23 cellular contexts compared by ENCODE assay signal in genomic region chr3:61687663-61688306, GRCh38.
A peak's percentile ranks its signal among the peaks of the same experiment; 100 is the strongest.
DNase-seq lines count a peak whose midpoint lies in the region; ATAC-seq, FAIRE-seq and TF ChIP-seq lines count a peak whose summit lies in the region.
"Had no signal": no experiment of that assay in that cellular context is flagged by ENCODE, and none has a peak within 500 bp of the region (broad histone marks: within the 10 kb centered on the region; RNA-seq: fewer than 3 reads in every experiment).

No MANE protein-coding gene starts in this region.

- no peak for FAIRE-seq in HepG2 (lab: Jason Lieb, UNC)

- H3K36me3 ChIP-seq in right lobe of liver (no peaks in the 10 kb centered on the region), HepG2 (replicated peaks in 1 of 2; ENCODE audit: control insufficient read depth in 1 of 2, insufficient read depth in 2 of 2, low read length in 2 of 2) (peaks cover 0 to 4% of the 10 kb centered on the region in 2 experiments; a peak in 3 of 5 replicates), left ventricle myocardium inferior (no peaks in the 10 kb centered on the region), neural cell (ENCODE audit: insufficient read depth, low read length) (no peaks in the 10 kb centered on the region)

- DNase-seq in right lobe of liver, result no peak
- no peak for DNase-seq in HepG2 (ENCODE audit: low spot score)
- no peak for DNase-seq in left ventricle myocardium inferior
- DNase-seq in NCI-H1092 treated with DMSO at 0.1 percent for 48 hours (lab: John Stamatoyannopoulos, UW), result no peak
- no peak for DNase-seq in NCI-H2227 treated with DMSO at 0.1 percent for 48 hours (lab: John Stamatoyannopoulos, UW)
- no peak for DNase-seq in DMS114 treated with DMSO at 0.1 percent for 48 hours (lab: John Stamatoyannopoulos, UW; ENCODE audit: unreplicated experiment)
- DNase-seq in NCI-H128 (lab: John Stamatoyannopoulos, UW; ENCODE audit: unreplicated experiment), result no peak
- DNase-seq: activated CD4-positive, alpha-beta T cell treated with anti-CD3 and anti-CD28 coated beads, Interleukin-2, amount 50 U/mL, for 1 hour; activated CD8-positive, alpha-beta memory T cell treated with anti-CD3 and anti-CD28 coated beads, Interleukin-2, amount 50 U/mL, for 48 hours; activated naive CD8-positive, alpha-beta T cell treated with anti-CD3 and anti-CD28 coated beads for 36 hours; CD8-positive, alpha-beta memory T cell; DMS53; foreskin fibroblast; GF-D8; HFFc6; naive thymus-derived CD4-positive, alpha-beta T cell; NCI-H1092; NCI-H2081; stimulated activated CD4-positive, alpha-beta T cell treated with anti-CD3 and anti-CD28 coated beads, Interleukin-2, amount 100 ng/mL, for 24 hours had no signal

- H3K27me3 ChIP-seq in right lobe of liver (no peaks in the 10 kb centered on the region), HepG2 (ENCODE audit: control insufficient read depth in 1 of 2, insufficient read depth in 2 of 2, low read length in 2 of 2) (no peaks in the 10 kb centered on the region), left ventricle myocardium inferior (ENCODE audit: low read depth) (no peaks in the 10 kb centered on the region), neural cell (ENCODE audit: insufficient read depth, low read depth, low read length) (no peaks in the 10 kb centered on the region)

- POLR2A ChIA-PET in HepG2 (lab: Yijun Ruan, JAX), result no interaction called here

- peaks cover 2% of the 10 kb centered on the region for H3F3A ChIP-seq in neural cell (ENCODE audit: insufficient read depth, low read length, poor library complexity, severe bottlenecking)

- in situ Hi-C loops in HepG2 (cut with HindIII; ENCODE audit: extremely low pct_ligation_motif_present, low pct_unique_long_range_greater_than_20kb), result no loop called here

- no peak overlapping the region for H3K4me2 ChIP-seq in HepG2 (ENCODE audit: low read depth, low read length)
- peak overlapping the region; percentile 40 for H3K4me2 ChIP-seq in neural cell (ENCODE audit: low read length)

- H3K79me2 ChIP-seq in HepG2 (ENCODE audit: insufficient read depth, low read length), result peaks cover 20% of the 10 kb centered on the region
- no peaks in the 10 kb centered on the region for H3K79me2 ChIP-seq in neural cell (replicated peaks; ENCODE audit: insufficient read depth, low read length)

- no peaks in the 10 kb centered on the region for H3K9me2 ChIP-seq in neural cell (ENCODE audit: insufficient read depth, low read length)

- TF ChIP-seq CTCF in right lobe of liver (IDR thresholded peaks at IDR 0.05) (no peak), HepG2 (CRISPR knock-in tag; IDR thresholded peaks at IDR 0.05) (no peak), left ventricle myocardium inferior (IDR thresholded peaks at IDR 0.05; ENCODE audit: borderline replicate concordance) (no peak), neural cell (IDR thresholded peaks at IDR 0.05; ENCODE audit: poor library complexity, severe bottlenecking) (no peak)

- intact Hi-C loops in right lobe of liver (cut with DNase I) (no loop called here), HepG2 (cut with micrococcal nuclease; ENCODE audit: unreplicated experiment) (no loop called here), left ventricle myocardium inferior (cut with micrococcal nuclease) (no loop called here)

- H3K27ac ChIP-seq in right lobe of liver (no peak overlapping the region), HepG2 (ENCODE audit: extremely low read length, insufficient read depth, low read length) (no peak overlapping the region), left ventricle myocardium inferior (replicated peaks) (peak overlapping the region; percentile 74), neural cell (ENCODE audit: low read length) (peak overlapping the region; percentile 67)
- H3K27ac ChIP-seq: VCaP had no signal

- 64% methylated on average over 5 of the region's 5 CpGs for WGBS in right lobe of liver (ENCODE audit: insufficient coverage, low coverage, low lambda C conversion rate, missing lambda C conversion rate)
- 87% methylated on average over 5 of the region's 5 CpGs for WGBS in HepG2 (ENCODE audit: low lambda C conversion rate)

- TF ChIP-seq RAD21 in HepG2 (CRISPR knock-in tag; IDR thresholded peaks at IDR 0.05), result no peak
- no peak for TF ChIP-seq RAD21 in neural cell (conservative IDR thresholded peaks at IDR 0.05)

- TF ChIP-seq EP300 in HepG2 (IDR thresholded peaks at IDR 0.05; ENCODE audit: low read depth in 2 of 2, low read length in 2 of 2) (no peak), HepG2 (CRISPR knock-in tag; IDR thresholded peaks at IDR 0.05; ENCODE audit: borderline replicate concordance) (no peak), neural cell (conservative IDR thresholded peaks at IDR 0.05; ENCODE audit: poor library complexity, severe bottlenecking) (no peak)

- no peaks in the 10 kb centered on the region for H4K20me1 ChIP-seq in HepG2 (ENCODE audit: insufficient read depth, low read length)
- no peaks in the 10 kb centered on the region for H4K20me1 ChIP-seq in neural cell (ENCODE audit: insufficient read depth)

- no peak overlapping the region for H3K4me3 ChIP-seq in right lobe of liver
- H3K4me3 ChIP-seq in HepG2 (replicated peaks in 1 of 3; ENCODE audit: insufficient read depth in 1 of 3, low read depth in 2 of 3, low read length in 3 of 3), result no peak overlapping the region
- no peak overlapping the region for H3K4me3 ChIP-seq in left ventricle myocardium inferior
- H3K4me3 ChIP-seq in neural cell (ENCODE audit: low read length), result peak overlapping the region; percentile 51

- TF ChIP-seq POLR2A in right lobe of liver (IDR thresholded peaks at IDR 0.05) (no peak), HepG2 (IDR thresholded peaks at IDR 0.05; ENCODE audit: insufficient read depth in 1 of 2, low read depth in 2 of 2, low read length in 2 of 2) (no peak)

- no TSS peak for BruUV-seq in HepG2 (replicated peaks; lab: Mats Ljungman, UMichigan)

- H3K9me3 ChIP-seq in right lobe of liver (no peaks in the 10 kb centered on the region), HepG2 (ENCODE audit: low read length) (no peaks in the 10 kb centered on the region), left ventricle myocardium inferior (replicated peaks) (no peaks in the 10 kb centered on the region), neural cell (ENCODE audit: low read length) (no peaks in the 10 kb centered on the region)

- H3K9ac ChIP-seq in HepG2 (ENCODE audit: insufficient read depth, low read depth, low read length) (no peak overlapping the region), neural cell (ENCODE audit: low read length) (peak overlapping the region; percentile 40)

- ATAC-seq in right lobe of liver, result peak in 3 of 4 donors; percentile 47 to 64 (median 61)
- no peak for ATAC-seq in HepG2
- ATAC-seq: naive thymus-derived CD4-positive, alpha-beta T cell; Panc1; stimulated activated effector memory CD8-positive, alpha-beta T cell treated with anti-CD3 and anti-CD28 coated beads, Interleukin-12 subunit alpha, Interleukin-12 subunit beta, amount 100 ng/mL, for 72 hours had no signal

- CTCF ChIA-PET in HepG2 (lab: Yijun Ruan, JAX; ENCODE audit: low intra/inter-chr PET ratio, low total read pairs), result no interaction called here

- H3K4me1 ChIP-seq in right lobe of liver (peaks cover 0 to 21% (median 0%) of the 10 kb centered on the region in 4 donors), HepG2 (ENCODE audit: insufficient read depth, low read length) (peaks cover 35% of the 10 kb centered on the region), left ventricle myocardium inferior (peaks cover 66% of the 10 kb centered on the region)

- H2AFZ ChIP-seq in HepG2 (ENCODE audit: low read length) (no peak overlapping the region), neural cell (ENCODE audit: low read depth, low read length) (no peak overlapping the region)

TF ChIP-seq in HepG2, 621 proteins besides CTCF, POLR2A, EP300 and RAD21:
- TF ChIP-seq ZNF343 (CRISPR knock-in tag; IDR thresholded peaks at IDR 0.05) (no peak), ZBTB1 (CRISPR knock-in tag; IDR thresholded peaks at IDR 0.05; ENCODE audit: borderline replicate concordance) (no peak)

TF ChIP-seq in neural cell, 6 proteins besides CTCF, POLR2A, EP300 and RAD21:
- no peak for TF ChIP-seq REST (IDR thresholded peaks at IDR 0.05; ENCODE audit: borderline replicate concordance)
- no peak for TF ChIP-seq POLR2AphosphoS5 (IDR thresholded peaks at IDR 0.05)
- no peak for TF ChIP-seq SMC3 (conservative IDR thresholded peaks at IDR 0.05; ENCODE audit: poor library complexity)
- TF ChIP-seq MXI1 (conservative IDR thresholded peaks at IDR 0.05; ENCODE audit: poor library complexity, severe bottlenecking), result no peak

Comparison
In these comparisons a context has a peak if more than half of its experiments do, and no peak if none do; other contexts are left out.
1. H3K27ac ChIP-seq: peak in left ventricle myocardium inferior (single experiment) and neural cell (single experiment); none in right lobe of liver (0 of 3) and HepG2 (single experiment).